19 cellular contexts compared by ENCODE assay signal in genomic region chr6:33993091-33993490, GRCh38.
"Had no signal": no experiment of that assay in that cellular context is flagged by ENCODE, and none has a peak within 500 bp of the region (broad histone marks: within the 10 kb centered on the region; RNA-seq: fewer than 3 reads in every experiment).

No MANE protein-coding gene starts in this region.

- H3K36me3 ChIP-seq: heart left ventricle, neutrophil had no signal

- H3K4me1 Mint-ChIP-seq: activated CD8-positive, alpha-beta memory T cell treated with anti-CD3 and anti-CD28 coated beads, Interleukin-2, amount 10 ng/mL, durations not matched to agents 7 days and 5 days; activated naive CD8-positive, alpha-beta T cell treated with anti-CD3 and anti-CD28 coated beads for 36 hours; central memory CD8-positive, alpha-beta T cell; stimulated activated memory B cell treated with anti-CD40 and anti-IgM and Interleukin-4, amounts not matched to agents 10 μg/mL and 1 μg/mL and 100 μg/mL, for 72 hours had no signal

- H3K9me3 ChIP-seq: neutrophil had no signal

- H3K9me3 Mint-ChIP-seq: activated naive CD8-positive, alpha-beta T cell treated with anti-CD3 and anti-CD28 coated beads for 36 hours; central memory CD8-positive, alpha-beta T cell had no signal

- H3K4me3 ChIP-seq: heart left ventricle, lung had no signal

- DNase-seq: activated CD4-positive, alpha-beta T cell treated with anti-CD3 and anti-CD28 coated beads for 1 hour; activated CD4-positive, alpha-beta T cell treated with anti-CD3 and anti-CD28 coated beads, Interleukin-2, amount 50 U/mL, for 4 hours; activated CD8-positive, alpha-beta memory T cell treated with anti-CD3 and anti-CD28 coated beads, Interleukin-2, amount 10 ng/mL, durations not matched to agents 7 days and 5 days; activated naive CD8-positive, alpha-beta T cell treated with anti-CD3 and anti-CD28 coated beads for 36 hours; activated T-cell treated with anti-CD3 and anti-CD28 coated beads, Interleukin-2, amount 50 U/mL, for 1 hour; cortex of kidney; effector memory CD4-positive, alpha-beta T cell; left colon; SHP77; substantia nigra; trophoblast cell had no signal

- H3K27ac ChIP-seq: epithelial cell of prostate, heart left ventricle, neutrophil had no signal

- H3K27ac Mint-ChIP-seq: activated CD8-positive, alpha-beta memory T cell treated with anti-CD3 and anti-CD28 coated beads, Interleukin-2, amount 10 ng/mL, durations not matched to agents 7 days and 5 days; activated naive CD8-positive, alpha-beta T cell treated with anti-CD3 and anti-CD28 coated beads for 36 hours; stimulated activated memory B cell treated with anti-CD40 and anti-IgM and Interleukin-4, amounts not matched to agents 10 μg/mL and 1 μg/mL and 100 μg/mL, for 72 hours; T-helper 1 cell treated with Interleukin-12 subunit alpha and Interleukin-12 subunit beta and Interleukin-4 antibody, amounts not matched to agents 30 μg/mL and 1 μg/mL, for 36 hours had no signal

- H3K36me3 Mint-ChIP-seq: activated CD8-positive, alpha-beta memory T cell treated with anti-CD3 and anti-CD28 coated beads, Interleukin-2, amount 10 ng/mL, durations not matched to agents 7 days and 5 days; activated naive CD8-positive, alpha-beta T cell treated with anti-CD3 and anti-CD28 coated beads for 36 hours; brain had no signal

- H3K4me3 Mint-ChIP-seq: activated CD8-positive, alpha-beta memory T cell treated with anti-CD3 and anti-CD28 coated beads, Interleukin-2, amount 10 ng/mL, durations not matched to agents 7 days and 5 days; activated naive CD8-positive, alpha-beta T cell treated with anti-CD3 and anti-CD28 coated beads for 36 hours; brain; central memory CD8-positive, alpha-beta T cell; stimulated activated memory B cell treated with anti-CD40 and anti-IgM and Interleukin-4, amounts not matched to agents 10 μg/mL and 1 μg/mL and 100 μg/mL, for 72 hours; T-helper 1 cell treated with Interleukin-12 subunit alpha and Interleukin-12 subunit beta and Interleukin-4 antibody, amounts not matched to agents 30 μg/mL and 1 μg/mL, for 36 hours had no signal
